Comparison of ENCODE assay signal across 1 cellular context in the genomic region with DNA sequence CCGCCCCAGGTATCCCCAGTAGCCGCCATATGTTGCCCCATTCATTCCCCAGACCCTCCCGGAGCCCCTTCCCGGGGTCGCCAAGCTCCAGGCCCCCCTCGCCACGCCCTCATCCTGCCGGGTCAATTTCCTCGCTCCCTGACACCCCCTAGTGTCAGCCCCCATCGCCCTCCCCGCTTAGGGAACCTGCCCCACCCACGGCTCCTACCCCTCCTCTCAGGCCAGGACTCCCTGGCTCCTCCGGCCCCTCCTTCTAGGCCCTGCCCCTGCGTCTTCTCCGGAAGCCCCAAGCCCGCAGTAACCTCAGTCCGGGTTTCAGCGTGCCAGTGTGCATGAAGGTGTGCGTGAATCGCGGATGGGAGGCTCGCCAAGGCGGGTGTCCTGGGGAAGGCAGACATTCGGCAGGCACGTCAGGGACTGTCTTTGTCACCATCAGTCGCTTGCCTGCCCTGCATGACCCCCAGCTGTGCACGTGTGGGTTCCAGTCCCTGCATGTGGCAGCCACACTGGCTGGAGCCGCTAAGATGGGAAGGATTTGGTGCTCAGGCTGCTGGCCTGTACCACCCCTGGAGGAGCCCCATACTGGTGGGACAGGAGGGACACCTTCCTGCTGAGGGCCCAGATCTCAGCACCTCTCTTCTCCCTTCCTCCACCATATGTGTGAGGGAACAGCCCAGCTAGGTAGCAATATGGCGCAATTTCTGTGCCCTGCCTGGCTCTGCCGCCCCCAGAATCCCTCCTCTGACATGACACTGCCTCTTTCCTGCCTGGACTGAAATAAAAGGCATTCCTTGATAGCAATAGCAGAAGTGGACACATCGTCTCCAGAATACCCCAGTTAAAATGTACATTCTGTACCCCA.
TF ChIP-seq lines count a peak whose summit lies in the region.

No MANE protein-coding gene starts in this region.

TF ChIP-seq in GM12878, 131 proteins besides CTCF, POLR2A, EP300 and RAD21:
- TF ChIP-seq, protein P1, sequence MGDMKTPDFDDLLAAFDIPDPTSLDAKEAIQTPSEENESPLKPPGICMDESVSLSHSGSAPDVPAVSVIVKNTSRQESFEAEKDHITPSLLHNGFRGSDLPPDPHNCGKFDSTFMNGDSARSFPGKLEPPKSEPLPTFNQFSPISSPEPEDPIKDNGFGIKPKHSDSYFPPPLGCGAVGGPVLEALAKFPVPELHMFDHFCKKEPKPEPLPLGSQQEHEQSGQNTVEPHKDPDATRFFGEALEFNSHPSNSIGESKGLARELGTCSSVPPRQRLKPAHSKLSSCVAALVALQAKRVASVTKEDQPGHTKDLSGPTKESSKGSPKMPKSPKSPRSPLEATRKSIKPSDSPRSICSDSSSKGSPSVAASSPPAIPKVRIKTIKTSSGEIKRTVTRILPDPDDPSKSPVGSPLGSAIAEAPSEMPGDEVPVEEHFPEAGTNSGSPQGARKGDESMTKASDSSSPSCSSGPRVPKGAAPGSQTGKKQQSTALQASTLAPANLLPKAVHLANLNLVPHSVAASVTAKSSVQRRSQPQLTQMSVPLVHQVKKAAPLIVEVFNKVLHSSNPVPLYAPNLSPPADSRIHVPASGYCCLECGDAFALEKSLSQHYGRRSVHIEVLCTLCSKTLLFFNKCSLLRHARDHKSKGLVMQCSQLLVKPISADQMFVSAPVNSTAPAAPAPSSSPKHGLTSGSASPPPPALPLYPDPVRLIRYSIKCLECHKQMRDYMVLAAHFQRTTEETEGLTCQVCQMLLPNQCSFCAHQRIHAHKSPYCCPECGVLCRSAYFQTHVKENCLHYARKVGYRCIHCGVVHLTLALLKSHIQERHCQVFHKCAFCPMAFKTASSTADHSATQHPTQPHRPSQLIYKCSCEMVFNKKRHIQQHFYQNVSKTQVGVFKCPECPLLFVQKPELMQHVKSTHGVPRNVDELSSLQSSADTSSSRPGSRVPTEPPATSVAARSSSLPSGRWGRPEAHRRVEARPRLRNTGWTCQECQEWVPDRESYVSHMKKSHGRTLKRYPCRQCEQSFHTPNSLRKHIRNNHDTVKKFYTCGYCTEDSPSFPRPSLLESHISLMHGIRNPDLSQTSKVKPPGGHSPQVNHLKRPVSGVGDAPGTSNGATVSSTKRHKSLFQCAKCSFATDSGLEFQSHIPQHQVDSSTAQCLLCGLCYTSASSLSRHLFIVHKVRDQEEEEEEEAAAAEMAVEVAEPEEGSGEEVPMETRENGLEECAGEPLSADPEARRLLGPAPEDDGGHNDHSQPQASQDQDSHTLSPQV (IDR thresholded peaks at IDR 0.05) = no peak
- TF ChIP-seq ZNF24 (IDR thresholded peaks at IDR 0.05) (no peak), BHLHE40 (IDR thresholded peaks at IDR 0.05; ENCODE audit: borderline replicate concordance in 1 of 2, low read depth in 2 of 2, low read length in 1 of 2) (no peak), ZBTB33 (IDR thresholded peaks at IDR 0.05) (no peak), BCL11A (IDR thresholded peaks at IDR 0.05; ENCODE audit: low read depth, low read length) (no peak), TCF12 (IDR thresholded peaks at IDR 0.05; ENCODE audit: low read depth, low read length) (no peak), HCFC1 (IDR thresholded peaks at IDR 0.05; ENCODE audit: low read length) (no peak), TBL1XR1 (IDR thresholded peaks at IDR 0.05; ENCODE audit: low read depth, low read length) (no peak), CREB1 (IDR thresholded peaks at IDR 0.05; ENCODE audit: low read depth) (no peak)
- TF ChIP-seq, protein P2, sequence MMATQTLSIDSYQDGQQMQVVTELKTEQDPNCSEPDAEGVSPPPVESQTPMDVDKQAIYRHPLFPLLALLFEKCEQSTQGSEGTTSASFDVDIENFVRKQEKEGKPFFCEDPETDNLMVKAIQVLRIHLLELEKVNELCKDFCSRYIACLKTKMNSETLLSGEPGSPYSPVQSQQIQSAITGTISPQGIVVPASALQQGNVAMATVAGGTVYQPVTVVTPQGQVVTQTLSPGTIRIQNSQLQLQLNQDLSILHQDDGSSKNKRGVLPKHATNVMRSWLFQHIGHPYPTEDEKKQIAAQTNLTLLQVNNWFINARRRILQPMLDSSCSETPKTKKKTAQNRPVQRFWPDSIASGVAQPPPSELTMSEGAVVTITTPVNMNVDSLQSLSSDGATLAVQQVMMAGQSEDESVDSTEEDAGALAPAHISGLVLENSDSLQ (IDR thresholded peaks at IDR 0.05) = no peak
- TF ChIP-seq, protein P3, sequence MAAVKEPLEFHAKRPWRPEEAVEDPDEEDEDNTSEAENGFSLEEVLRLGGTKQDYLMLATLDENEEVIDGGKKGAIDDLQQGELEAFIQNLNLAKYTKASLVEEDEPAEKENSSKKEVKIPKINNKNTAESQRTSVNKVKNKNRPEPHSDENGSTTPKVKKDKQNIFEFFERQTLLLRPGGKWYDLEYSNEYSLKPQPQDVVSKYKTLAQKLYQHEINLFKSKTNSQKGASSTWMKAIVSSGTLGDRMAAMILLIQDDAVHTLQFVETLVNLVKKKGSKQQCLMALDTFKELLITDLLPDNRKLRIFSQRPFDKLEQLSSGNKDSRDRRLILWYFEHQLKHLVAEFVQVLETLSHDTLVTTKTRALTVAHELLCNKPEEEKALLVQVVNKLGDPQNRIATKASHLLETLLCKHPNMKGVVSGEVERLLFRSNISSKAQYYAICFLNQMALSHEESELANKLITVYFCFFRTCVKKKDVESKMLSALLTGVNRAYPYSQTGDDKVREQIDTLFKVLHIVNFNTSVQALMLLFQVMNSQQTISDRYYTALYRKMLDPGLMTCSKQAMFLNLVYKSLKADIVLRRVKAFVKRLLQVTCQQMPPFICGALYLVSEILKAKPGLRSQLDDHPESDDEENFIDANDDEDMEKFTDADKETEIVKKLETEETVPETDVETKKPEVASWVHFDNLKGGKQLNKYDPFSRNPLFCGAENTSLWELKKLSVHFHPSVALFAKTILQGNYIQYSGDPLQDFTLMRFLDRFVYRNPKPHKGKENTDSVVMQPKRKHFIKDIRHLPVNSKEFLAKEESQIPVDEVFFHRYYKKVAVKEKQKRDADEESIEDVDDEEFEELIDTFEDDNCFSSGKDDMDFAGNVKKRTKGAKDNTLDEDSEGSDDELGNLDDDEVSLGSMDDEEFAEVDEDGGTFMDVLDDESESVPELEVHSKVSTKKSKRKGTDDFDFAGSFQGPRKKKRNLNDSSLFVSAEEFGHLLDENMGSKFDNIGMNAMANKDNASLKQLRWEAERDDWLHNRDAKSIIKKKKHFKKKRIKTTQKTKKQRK (IDR thresholded peaks at IDR 0.05; ENCODE audit: low read depth, low read length) = no peak
- TF ChIP-seq, protein P4, sequence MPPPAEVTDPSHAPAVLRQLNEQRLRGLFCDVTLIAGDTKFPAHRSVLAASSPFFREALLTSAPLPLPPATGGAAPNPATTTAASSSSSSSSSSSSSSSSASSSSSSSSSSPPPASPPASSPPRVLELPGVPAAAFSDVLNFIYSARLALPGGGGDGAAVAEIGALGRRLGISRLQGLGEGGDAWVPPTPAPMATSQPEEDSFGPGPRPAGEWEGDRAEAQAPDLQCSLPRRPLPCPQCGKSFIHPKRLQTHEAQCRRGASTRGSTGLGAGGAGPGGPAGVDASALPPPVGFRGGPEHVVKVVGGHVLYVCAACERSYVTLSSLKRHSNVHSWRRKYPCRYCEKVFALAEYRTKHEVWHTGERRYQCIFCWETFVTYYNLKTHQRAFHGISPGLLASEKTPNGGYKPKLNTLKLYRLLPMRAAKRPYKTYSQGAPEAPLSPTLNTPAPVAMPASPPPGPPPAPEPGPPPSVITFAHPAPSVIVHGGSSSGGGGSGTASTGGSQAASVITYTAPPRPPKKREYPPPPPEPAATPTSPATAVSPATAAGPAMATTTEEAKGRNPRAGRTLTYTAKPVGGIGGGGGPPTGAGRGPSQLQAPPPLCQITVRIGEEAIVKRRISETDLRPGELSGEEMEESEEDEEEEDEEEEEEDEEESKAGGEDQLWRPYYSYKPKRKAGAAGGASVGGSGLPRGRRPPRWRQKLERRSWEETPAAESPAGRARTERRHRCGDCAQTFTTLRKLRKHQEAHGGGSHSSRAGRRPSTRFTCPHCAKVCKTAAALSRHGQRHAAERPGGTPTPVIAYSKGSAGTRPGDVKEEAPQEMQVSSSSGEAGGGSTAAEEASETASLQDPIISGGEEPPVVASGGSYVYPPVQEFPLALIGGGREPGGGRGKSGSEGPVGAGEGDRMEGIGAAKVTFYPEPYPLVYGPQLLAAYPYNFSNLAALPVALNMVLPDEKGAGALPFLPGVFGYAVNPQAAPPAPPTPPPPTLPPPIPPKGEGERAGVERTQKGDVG (CRISPR knock-in tag; IDR thresholded peaks at IDR 0.05) = no peak
TF ChIP-seq in GM12878: peak in this region for 0.
